13 cellular contexts compared by ENCODE assay signal in genomic region chr9:123318961-123319421, GRCh38. TPM values are rescaled to one million over a fixed set of nuclear protein-coding genes. Genes with fewer than 3 reads are reported as not detected.
A peak's percentile ranks its signal among the peaks of the same experiment; 100 is the strongest.
DNase-seq lines count a peak whose midpoint lies in the region; ATAC-seq and TF ChIP-seq lines count a peak whose summit lies in the region.
"Had no signal": no experiment of that assay in that cellular context is flagged by ENCODE, and none has a peak within 500 bp of the region (broad histone marks: within the 10 kb centered on the region; RNA-seq: fewer than 3 reads in every experiment).

No MANE protein-coding gene starts in this region.

- H3K27me3 ChIP-seq in hepatocyte (no peaks in the 10 kb centered on the region), stomach (no peaks in the 10 kb centered on the region)
- H3K27me3 ChIP-seq in CD8-positive, alpha-beta T cell (ENCODE audit: insufficient read depth, low read length), result no peaks in the 10 kb centered on the region
- H3K27me3 ChIP-seq: Peyer's patch had no signal

- no peaks in the 10 kb centered on the region for H3K27me3 Mint-ChIP-seq in CD8-positive, alpha-beta T cell (ENCODE audit: low read depth)
- H3K27me3 Mint-ChIP-seq: activated CD4-positive, alpha-beta memory T cell treated with anti-CD3 and anti-CD28 coated beads for 36 hours had no signal

- DNase-seq in DMS 273 (lab: John Stamatoyannopoulos, UW; ENCODE audit: unreplicated experiment) (peak; percentile 48), DMS 273 treated with DMSO at 0.1 percent for 48 hours (lab: John Stamatoyannopoulos, UW) (no peak), hepatocyte (ENCODE audit: low spot score) (peak; percentile 44), stomach (peak; percentile 68), NCI-H2081 treated with DMSO at 0.1 percent for 48 hours (lab: John Stamatoyannopoulos, UW) (no peak), NCI-H82 (lab: John Stamatoyannopoulos, UW) (no peak)
- DNase-seq in CD8-positive, alpha-beta T cell, result no peak
- DNase-seq: activated naive CD4-positive, alpha-beta T cell had no signal

- POLR2A ChIA-PET in CD8-positive, alpha-beta T cell (lab: Charles Lee), result no interaction called here

- H3K27ac ChIP-seq in VCaP (peak overlapping the region; percentile 81), hepatocyte (peak overlapping the region; percentile 70), stomach (peak overlapping the region in 1 of 5 donors; percentile 22)
- no peak overlapping the region for H3K27ac ChIP-seq in CD8-positive, alpha-beta T cell (ENCODE audit: low read depth, low read length)
- H3K27ac ChIP-seq: 22Rv1, epithelial cell of prostate, Peyer's patch had no signal

- peaks cover 20% of the 10 kb centered on the region for H3K4me1 ChIP-seq in hepatocyte (ENCODE audit: insufficient read depth)
- H3K4me1 ChIP-seq in stomach, result peaks cover 0 to 35% (median 21%) of the 10 kb centered on the region in 4 donors
- peaks cover 29% of the 10 kb centered on the region for H3K4me1 ChIP-seq in CD8-positive, alpha-beta T cell (ENCODE audit: insufficient read depth, low read length)

- H3K9me2 ChIP-seq in hepatocyte (replicated peaks; ENCODE audit: insufficient read depth), result no peaks in the 10 kb centered on the region

- H3K36me3 Mint-ChIP-seq in CD8-positive, alpha-beta T cell, result no peaks in the 10 kb centered on the region
- H3K36me3 Mint-ChIP-seq: activated CD4-positive, alpha-beta memory T cell treated with anti-CD3 and anti-CD28 coated beads for 36 hours had no signal

- H3K4me3 Mint-ChIP-seq in CD8-positive, alpha-beta T cell, result no peak overlapping the region
- H3K4me3 Mint-ChIP-seq: activated CD4-positive, alpha-beta memory T cell treated with anti-CD3 and anti-CD28 coated beads for 36 hours had no signal

- no peaks in the 10 kb centered on the region for H3K36me3 ChIP-seq in hepatocyte (replicated peaks; ENCODE audit: insufficient read depth, low read depth)
- H3K36me3 ChIP-seq in stomach, result no peaks in the 10 kb centered on the region
- H3K36me3 ChIP-seq in CD8-positive, alpha-beta T cell (ENCODE audit: insufficient read depth, low read length), result no peaks in the 10 kb centered on the region
- H3K36me3 ChIP-seq: Peyer's patch had no signal

- H3K79me2 ChIP-seq in hepatocyte, result no peaks in the 10 kb centered on the region

- CTCF ChIA-PET in CD8-positive, alpha-beta T cell (lab: Charles Lee), result interaction anchor here (1.5 to 2.0 kb wide), 2 partner anchors 31 to 66 kb away, joined by 4 read pairs; no protein-coding TSS in a partner anchor

- no peak for TF ChIP-seq POLR2A in stomach (IDR thresholded peaks at IDR 0.05)

- 59% methylated on average over 7 of the region's 7 CpGs for WGBS in hepatocyte (ENCODE audit: low lambda C conversion rate, missing lambda C conversion rate)
- 46 to 73% (median 52%) methylated on average over 6 to 7 of the region's 7 CpGs for WGBS in stomach, 5 donors

- no peak for TF ChIP-seq EP300 in stomach (IDR thresholded peaks at IDR 0.05)

- intact Hi-C loops in stomach (cut with DNase I; ENCODE audit: low total_unique reads), result no loop called here
- intact Hi-C loops in CD8-positive, alpha-beta T cell (cut with DNase I, micrococcal nuclease), result no loop called here

- no peak overlapping the region for H3K4me2 ChIP-seq in hepatocyte

- no peak for ATAC-seq in CD8-positive, alpha-beta T cell

- no peaks in the 10 kb centered on the region for H4K20me1 ChIP-seq in hepatocyte (ENCODE audit: insufficient read depth, poor library complexity, severe bottlenecking)

- TF ChIP-seq CTCF in VCaP (conservative IDR thresholded peaks at IDR 0.05) (no peak), hepatocyte (IDR thresholded peaks at IDR 0.05; ENCODE audit: poor library complexity) (no peak), stomach (IDR thresholded peaks at IDR 0.05) (no peak)
- TF ChIP-seq CTCF in CD8-positive, alpha-beta T cell (IDR thresholded peaks at IDR 0.05), result no peak

- H3K9me3 Mint-ChIP-seq in CD8-positive, alpha-beta T cell, result no peaks in the 10 kb centered on the region
- H3K9me3 Mint-ChIP-seq: activated CD4-positive, alpha-beta memory T cell treated with anti-CD3 and anti-CD28 coated beads for 36 hours had no signal

- peaks cover 35% of the 10 kb centered on the region for H3K4me1 Mint-ChIP-seq in CD8-positive, alpha-beta T cell (ENCODE audit: low read depth)

- H3K27ac Mint-ChIP-seq in CD8-positive, alpha-beta T cell, result no peak overlapping the region
- H3K27ac Mint-ChIP-seq: activated CD4-positive, alpha-beta memory T cell treated with anti-CD3 and anti-CD28 coated beads for 36 hours had no signal

- H3K4me3 ChIP-seq in hepatocyte (no peak overlapping the region), stomach (no peak overlapping the region)
- no peak overlapping the region for H3K4me3 ChIP-seq in CD8-positive, alpha-beta T cell (ENCODE audit: low read depth, low read length)
- H3K4me3 ChIP-seq: Peyer's patch had no signal

- H2AFZ ChIP-seq in hepatocyte, result no peak overlapping the region

- H3K9me3 ChIP-seq in hepatocyte (ENCODE audit: low read depth), result no peaks in the 10 kb centered on the region
- no peaks in the 10 kb centered on the region for H3K9me3 ChIP-seq in stomach
- no peaks in the 10 kb centered on the region for H3K9me3 ChIP-seq in CD8-positive, alpha-beta T cell (ENCODE audit: low read length)
- H3K9me3 ChIP-seq: Peyer's patch had no signal

RNA-seq across cellular contexts. Expression of gene CRB2, which starts 37.0 kb away (rescaled TPM):
- total RNA-seq in hepatocyte (5.6 and 7.0 TPM in 2 replicates), stomach (1 to 10 TPM in 1 of 5 donors, under 1 TPM in 1, not detected in 3; 0.18 to 4.3 TPM)
- polyA plus RNA-seq in hepatocyte (5.5 and 7.6 TPM in 2 replicates), stomach (under 1 TPM in 2 of 3 donors, not detected in 1; 0.03 to 0.19 TPM)
- total RNA-seq in CD8-positive, alpha-beta T cell, result not detected
- total RNA-seq: activated CD4-positive, alpha-beta memory T cell treated with anti-CD3 and anti-CD28 coated beads for 36 hours had no signal

RNA-seq across cellular contexts. Expression of gene STRBP, which starts 50.6 kb away (rescaled TPM):
- total RNA-seq in hepatocyte, result 25.8 and 26.8 TPM in 2 replicates
- polyA plus RNA-seq in hepatocyte, result 27.7 and 28.1 TPM in 2 replicates
- total RNA-seq in stomach, result 10 to 100 TPM in 3 of 5 donors, 1 to 10 TPM in 2; 5.5 to 21.0 (median 11.6) TPM
- polyA plus RNA-seq in stomach, result 10 to 100 TPM in 1 of 3 donors, 1 to 10 TPM in 2; 8.2 to 17.4 (median 8.8) TPM
- total RNA-seq in CD8-positive, alpha-beta T cell, result 10 to 100 TPM; 10.2 to 12.6 TPM

Comparison
In these comparisons a context has a peak if more than half of its experiments do, and no peak if none do; other contexts are left out.
1. DNase-seq: peak in DMS 273 (single experiment), hepatocyte (single experiment) and stomach (single experiment); none in DMS 273 treated with DMSO at 0.1 percent for 48 hours (single experiment), CD8-positive, alpha-beta T cell (0 of 7), NCI-H2081 treated with DMSO at 0.1 percent for 48 hours (single experiment) and NCI-H82 (single experiment).